ENCODE assay signal across 29 cellular contexts in genomic region chr3:120157113-120157512, GRCh38.
"Had no signal": no experiment of that assay in that cellular context is flagged by ENCODE, and none has a peak within 500 bp of the region (broad histone marks: within the 10 kb centered on the region; RNA-seq: fewer than 3 reads in every experiment).

No MANE protein-coding gene starts in this region.

- H3K27me3 Mint-ChIP-seq: activated naive CD8-positive, alpha-beta T cell treated with anti-CD3 and anti-CD28 coated beads, Interleukin-2, amount 50 U/mL, for 24 hours; activated T-cell treated with anti-CD3 and anti-CD28 coated beads, Interleukin-2, amount 50 U/mL, for 24 hours; IgD-negative memory B cell had no signal

- H3K27ac Mint-ChIP-seq: activated CD8-positive, alpha-beta memory T cell treated with anti-CD3 and anti-CD28 coated beads, Interleukin-2, amount 10 ng/mL, durations not matched to agents 7 days and 5 days; activated naive CD4-positive, alpha-beta T cell treated with anti-CD3 and anti-CD28 coated beads, Interleukin-2, amount 50 U/mL, for 72 hours; activated naive CD8-positive, alpha-beta T cell treated with anti-CD3 and anti-CD28 coated beads, Interleukin-2, amount 50 U/mL, for 24 hours; activated T-cell treated with anti-CD3 and anti-CD28 coated beads, Interleukin-2, amount 50 U/mL, for 24 hours; IgD-negative memory B cell; T-helper 17 cell had no signal

- H3K4me3 ChIP-seq: ascending aorta, body of pancreas had no signal

- H3K27ac ChIP-seq: ascending aorta, body of pancreas had no signal

- H3K27me3 ChIP-seq: ascending aorta, body of pancreas had no signal

- H3K36me3 ChIP-seq: ascending aorta had no signal

- H3K4me3 Mint-ChIP-seq: activated CD8-positive, alpha-beta memory T cell treated with anti-CD3 and anti-CD28 coated beads, Interleukin-2, amount 10 ng/mL, durations not matched to agents 7 days and 5 days; activated naive CD8-positive, alpha-beta T cell treated with anti-CD3 and anti-CD28 coated beads, Interleukin-2, amount 50 U/mL, for 24 hours; activated T-cell treated with anti-CD3 and anti-CD28 coated beads, Interleukin-2, amount 50 U/mL, for 24 hours; IgD-negative memory B cell; T-helper 17 cell had no signal

- DNase-seq: activated CD4-positive, alpha-beta T cell treated with anti-CD3 and anti-CD28 coated beads for 4 hours; activated CD4-positive, alpha-beta T cell treated with anti-CD3 and anti-CD28 coated beads, Interleukin-2, amount 50 U/mL, for 4 hours; activated CD8-positive, alpha-beta memory T cell treated with anti-CD3 and anti-CD28 coated beads, Interleukin-2, amount 10 ng/mL, durations not matched to agents 7 days and 5 days; activated effector memory CD4-positive, alpha-beta T cell treated with anti-CD3 and anti-CD28 coated beads, Interleukin-2, amount 50 U/mL, for 16 hours; activated naive CD4-positive, alpha-beta T cell treated with Interleukin-2 at 50 U/mL for 16 hours; activated naive CD8-positive, alpha-beta T cell treated with anti-CD3 and anti-CD28 coated beads, Interleukin-2, amount 50 U/mL, for 24 hours; activated T-cell treated with anti-CD3 and anti-CD28 coated beads, Interleukin-2, amount 50 U/mL, for 24 hours; amniotic stem cell; body of pancreas; central memory CD4-positive, alpha-beta T cell; KG1; NCI-H1092; NCI-H1417 treated with DMSO at 0.1 percent for 48 hours; NCI-H1694; NCI-H2029; NCI-H2107; NCI-H510A treated with DMSO at 0.1 percent for 48 hours; NCI-H69; NK-92 treated with Interleukin-12 subunit alpha and Interleukin-12 subunit beta, amount 100 ng/mL, for 24 hours; OCI-M1; RPMI8226; SHP77 treated with DMSO at 0.1 percent for 48 hours; T-helper 17 cell; T-helper 9 cell had no signal

- H3K4me1 Mint-ChIP-seq: activated CD8-positive, alpha-beta memory T cell treated with anti-CD3 and anti-CD28 coated beads, Interleukin-2, amount 10 ng/mL, durations not matched to agents 7 days and 5 days; T-helper 17 cell had no signal

- H3K4me1 ChIP-seq: body of pancreas had no signal

- ATAC-seq: activated CD4-positive, CD25-positive, alpha-beta regulatory T cell treated with anti-CD3 and anti-CD28 coated beads, Interleukin-2, amount 50 U/mL, for 24 hours; activated CD8-positive, alpha-beta memory T cell treated with anti-CD3 and anti-CD28 coated beads, Interleukin-2, amount 10 ng/mL, durations not matched to agents 7 days and 5 days; activated naive CD4-positive, alpha-beta T cell treated with anti-CD3 and anti-CD28 coated beads, Interleukin-2, amount 50 U/mL, for 72 hours; activated naive CD8-positive, alpha-beta T cell treated with anti-CD3 and anti-CD28 coated beads, Interleukin-2, amount 50 U/mL, for 24 hours; body of pancreas; Panc1; T-helper 17 cell had no signal

- H3K9me3 ChIP-seq: ascending aorta had no signal
